23 cellular contexts compared by ENCODE assay signal in genomic region chr12:99609455-99610181, GRCh38. TPM values are rescaled to one million over a fixed set of nuclear protein-coding genes. Genes with fewer than 3 reads are reported as not detected.
DNase-seq lines count a peak whose midpoint lies in the region; ATAC-seq, FAIRE-seq and TF ChIP-seq lines count a peak whose summit lies in the region.
"Had no signal": no experiment of that assay in that cellular context is flagged by ENCODE, and none has a peak within 500 bp of the region (broad histone marks: within the 10 kb centered on the region; RNA-seq: fewer than 3 reads in every experiment).

No MANE protein-coding gene starts in this region.

- no peak for TF ChIP-seq RAD21 in H1 (IDR thresholded peaks at IDR 0.05 in 1 of 2, conservative IDR thresholded peaks at IDR 0.05 in 1 of 2; ENCODE audit: low read depth in 2 of 2, low read length in 2 of 2)

- no peak overlapping the region for H2BK120ac ChIP-seq in H1 (replicated peaks; ENCODE audit: low read depth, low read length)

- H3K36me3 ChIP-seq in BLaER1 treated with 17β-estradiol and CSF1 and Interleukin-3, amounts not matched to agents 10 nM and 100 nM, result peaks cover 0 to 56% (median 13%) of the 10 kb centered on the region in 11 experiments; a peak in 13 of 22 replicates
- no peaks in the 10 kb centered on the region for H3K36me3 ChIP-seq in HUES48 (ENCODE audit: control insufficient read depth, insufficient read depth, low read length)
- H3K36me3 ChIP-seq in H1 (ENCODE audit: control insufficient read depth in 2 of 4, insufficient read depth in 4 of 4, low read length in 3 of 4), result no peaks in the 10 kb centered on the region
- H3K36me3 ChIP-seq: BE2C, SJSA1 had no signal

- POLR2A ChIA-PET in H1 (lab: Charles Lee; ENCODE audit: partially characterized antibody), result no interaction called here
- POLR2A ChIA-PET in GM10248 (lab: Yijun Ruan, JAX), result no interaction called here

- H3K56ac ChIP-seq in H1 (replicated peaks; ENCODE audit: insufficient read length, low read depth, low read length), result no peak overlapping the region

- H3K4me2 ChIP-seq in BLaER1 treated with 17β-estradiol and CSF1 and Interleukin-3, amounts not matched to agents 10 nM and 100 nM, result peak overlapping the region in 8 of 11 experiments; percentile 13 to 62 (median 52); a peak in 15 of 22 replicates
- H3K4me2 ChIP-seq in H1 (ENCODE audit: insufficient read depth in 1 of 2, low read depth in 2 of 2, low read length in 2 of 2), result peak overlapping the region; percentile 29 to 33; a peak in 3 of 4 replicates
- H3K4me2 ChIP-seq: PC-9 had no signal

- TF ChIP-seq POLR2A in H1 (IDR thresholded peaks at IDR 0.05; ENCODE audit: control extremely low read depth in 1 of 2, low read depth in 2 of 2, low read length in 2 of 2), result no peak

- WGBS in H1 (ENCODE audit: extremely low coverage in 1 of 2, insufficient coverage in 1 of 2, insufficient read length in 1 of 2, insufficient replicate concordance in 2 of 2, low coverage in 1 of 2, low lambda C conversion rate in 2 of 2, missing lambda C conversion rate in 1 of 2), 2 experiments, result 44% methylated on average over 7 of the region's 7 CpGs; no CpG with 5 or more reads in 1 of the 2 experiments

- no peak for TF ChIP-seq EP300 in H1 (IDR thresholded peaks at IDR 0.05; ENCODE audit: borderline replicate concordance in 1 of 2, low read depth in 2 of 2, low read length in 2 of 2)

- no peak for DNase-seq in H1 (ENCODE audit: low read depth in 1 of 2, low spot score in 2 of 2)
- DNase-seq in iPS-NIHi11 (ENCODE audit: low spot score), result peak; percentile 28
- no peak for DNase-seq in left colon
- DNase-seq in NCI-H1694 (lab: John Stamatoyannopoulos, UW), result no peak
- no peak for DNase-seq in GM10248 (ENCODE audit: extremely low spot score)
- DNase-seq: 8988T; BE2C; Calu3; CD4-positive, alpha-beta memory T cell; DMS53; EL; HCEC 1CT; KG1; NCI-H187 treated with DMSO at 0.1 percent for 48 hours; NCI-H2227 treated with DMSO at 0.1 percent for 48 hours; NCI-H510A treated with DMSO at 0.1 percent for 48 hours; NCI-H82; PC-9 had no signal

- H3K23ac ChIP-seq in H1 (ENCODE audit: insufficient read length), result no peak overlapping the region

- peak overlapping the region in 6 of 11 experiments; percentile 6 to 61 (median 42); a peak in 9 of 22 replicates for H3K27ac ChIP-seq in BLaER1 treated with 17β-estradiol and CSF1 and Interleukin-3, amounts not matched to agents 10 nM and 100 nM
- H3K27ac ChIP-seq in HUES48 (ENCODE audit: low read depth, low read length) (peak overlapping the region; percentile 51), H1 (ENCODE audit: low read depth, low read length) (no peak overlapping the region)
- H3K27ac ChIP-seq: PC-9, SJSA1 had no signal

- H3K9me3 ChIP-seq in BLaER1 treated with 17β-estradiol and CSF1 and Interleukin-3, amounts not matched to agents 10 nM and 100 nM (replicated peaks in 1 of 11), result peaks cover 0 to 77% (median 36%) of the 10 kb centered on the region in 11 experiments; a peak in 17 of 22 replicates
- H3K9me3 ChIP-seq in HUES48 (ENCODE audit: control insufficient read depth, insufficient read depth, low read length) (no peaks in the 10 kb centered on the region), H1 (ENCODE audit: insufficient read depth in 2 of 2, low read depth in 1 of 2, low read length in 1 of 2) (no peaks in the 10 kb centered on the region)
- H3K9me3 ChIP-seq: BE2C, SJSA1 had no signal

- no peak overlapping the region for H2BK5ac ChIP-seq in H1 (ENCODE audit: low read depth, low read length)

- H3K23me2 ChIP-seq in H1 (ENCODE audit: low read depth, low read length), result no peaks in the 10 kb centered on the region; the same call in 1 of the 2 replicates

- H3K18ac ChIP-seq in H1 (ENCODE audit: extremely low read depth, low read length), result no peak overlapping the region; the same call in 1 of the 2 replicates

- no peak overlapping the region; the same call in 1 of the 2 replicates for H2BK12ac ChIP-seq in H1 (ENCODE audit: low read depth, low read length)

- H3K4me1 ChIP-seq in BLaER1 treated with 17β-estradiol and CSF1 and Interleukin-3, amounts not matched to agents 10 nM and 100 nM, result peaks cover 0 to 62% (median 30%) of the 10 kb centered on the region in 10 experiments; a peak in 15 of 20 replicates
- peaks cover 41% of the 10 kb centered on the region for H3K4me1 ChIP-seq in HUES48 (ENCODE audit: control insufficient read depth, insufficient read depth, low read length)
- H3K4me1 ChIP-seq in H1 (replicated peaks in 1 of 4; ENCODE audit: control insufficient read depth in 3 of 4, insufficient read depth in 4 of 4, low read length in 3 of 4), result peaks cover 0 to 13% (median 4%) of the 10 kb centered on the region in 4 experiments; a peak in 5 of 7 replicates
- H3K4me1 ChIP-seq: BE2C, SJSA1 had no signal

- no peak overlapping the region for H3K4ac ChIP-seq in H1 (replicated peaks; ENCODE audit: insufficient read length, low read depth, low read length)

- H2AFZ ChIP-seq in H1 (ENCODE audit: low read length), result no peak overlapping the region
- H2AFZ ChIP-seq: PC-9 had no signal

- H4K5ac ChIP-seq in H1 (ENCODE audit: insufficient read length, low read depth, low read length), result no peak overlapping the region

- H4K8ac ChIP-seq in H1 (ENCODE audit: extremely low read depth, insufficient read depth, low read length), result no peak overlapping the region

- no peak overlapping the region for H2BK15ac ChIP-seq in H1 (ENCODE audit: low read length)

- no peak overlapping the region for H3K14ac ChIP-seq in H1 (ENCODE audit: insufficient read length)

- H3K4me3 ChIP-seq in BLaER1 treated with 17β-estradiol and CSF1 and Interleukin-3, amounts not matched to agents 10 nM and 100 nM, result no peak overlapping the region
- H3K4me3 ChIP-seq in HUES48 (ENCODE audit: low read depth, low read length) (no peak overlapping the region), H1 (ENCODE audit: extremely low read depth in 1 of 4, insufficient read depth in 2 of 4, low read depth in 3 of 4, low read length in 4 of 4) (peak overlapping the region in 1 of 4 experiments; percentile 12; a peak in 1 of 8 replicates)
- H3K4me3 ChIP-seq: PC-9, SJSA1 had no signal

- H4K91ac ChIP-seq in H1 (replicated peaks; ENCODE audit: insufficient read length, low read length), result no peak overlapping the region

- peak overlapping the region in 1 of 11 experiments; percentile 4; a peak in 1 of 22 replicates for H3K9ac ChIP-seq in BLaER1 treated with 17β-estradiol and CSF1 and Interleukin-3, amounts not matched to agents 10 nM and 100 nM
- no peak overlapping the region for H3K9ac ChIP-seq in HUES48 (ENCODE audit: low read depth, low read length)
- H3K9ac ChIP-seq in H1 (replicated peaks in 1 of 4; ENCODE audit: extremely low read depth in 1 of 4, low read depth in 3 of 4, low read length in 3 of 4), result no peak overlapping the region

- no peaks in the 10 kb centered on the region for H3K79me2 ChIP-seq in H1 (ENCODE audit: control insufficient read depth in 1 of 2, insufficient read depth in 2 of 2, low read length in 2 of 2)

- H2BK20ac ChIP-seq in H1 (ENCODE audit: low read length), result no peak overlapping the region

- CTCF ChIA-PET in H1 (lab: Charles Lee; ENCODE audit: partially characterized antibody) (interaction anchor here (1.2 kb wide), 1 partner anchor 11 kb away, joined by 6 read pairs; no protein-coding TSS in a partner anchor), GM10248 (lab: Yijun Ruan, JAX) (no interaction called here)

- intact Hi-C loops in left colon (cut with DNase I, micrococcal nuclease), result no loop called here

- no peak overlapping the region for H2AK5ac ChIP-seq in H1 (ENCODE audit: low read depth, low read length)

- H3K79me1 ChIP-seq in H1 (ENCODE audit: low read depth, low read length), result no peaks in the 10 kb centered on the region

- FAIRE-seq in H1 (lab: Jason Lieb, UNC), result peak; percentile 84
- FAIRE-seq: HepG2 had no signal

- ATAC-seq in HG03565 (IDR thresholded peaks at IDR 0.05; ENCODE audit: unreplicated experiment) (no peak), left colon (no peak)
- ATAC-seq: HepG2 had no signal

- no peaks in the 10 kb centered on the region for H3K27me3 ChIP-seq in BLaER1 treated with 17β-estradiol and CSF1 and Interleukin-3, amounts not matched to agents 10 nM and 100 nM
- H3K27me3 ChIP-seq in HUES48 (ENCODE audit: control insufficient read depth, insufficient read depth, low read length) (peaks cover 18% of the 10 kb centered on the region; the same call in 1 of the 2 replicates), H1 (replicated peaks in 1 of 4; ENCODE audit: control insufficient read depth in 3 of 4, extremely low read depth in 1 of 4, insufficient read depth in 3 of 4, low read length in 3 of 4) (peaks cover 0 to 4% (median 0%) of the 10 kb centered on the region in 4 experiments; a peak in 2 of 7 replicates)
- H3K27me3 ChIP-seq: BE2C, SJSA1 had no signal

- H4K20me1 ChIP-seq in BLaER1 treated with 17β-estradiol and CSF1 and Interleukin-3, amounts not matched to agents 10 nM and 100 nM, result no peaks in the 10 kb centered on the region
- H4K20me1 ChIP-seq in H1 (replicated peaks in 1 of 2; ENCODE audit: control insufficient read depth in 1 of 2, insufficient read depth in 2 of 2, low read length in 2 of 2), result no peaks in the 10 kb centered on the region

- no peak for TF ChIP-seq CTCF in H1 (IDR thresholded peaks at IDR 0.05; ENCODE audit: control extremely low read depth in 1 of 3, insufficient read depth in 1 of 3, low read depth in 1 of 3, low read length in 3 of 3)
- no peak for TF ChIP-seq CTCF in GM10248 (IDR thresholded peaks at IDR 0.05; ENCODE audit: control extremely low read depth, extremely low read depth, low read depth, missing control alignments)

TF ChIP-seq in H1, 55 proteins besides CTCF, POLR2A, EP300 and RAD21 (continues in another document):
- TF ChIP-seq CREB1 (IDR thresholded peaks at IDR 0.05), result no peak
- TF ChIP-seq SIRT6 (IDR thresholded peaks at IDR 0.05; ENCODE audit: low read length), result no peak
- TF ChIP-seq ASH2L (IDR thresholded peaks at IDR 0.05; ENCODE audit: low read length), result no peak
- no peak for TF ChIP-seq RBBP5 (IDR thresholded peaks at IDR 0.05; ENCODE audit: borderline replicate concordance, low read depth, low read length)
- no peak for TF ChIP-seq BACH1 (IDR thresholded peaks at IDR 0.05; ENCODE audit: low read length)

RNA-seq across cellular contexts. Expression of gene GARIN6, which starts 37.9 kb away (rescaled TPM):
- not detected in 2 replicates for total RNA-seq in H1 (2021; fragmentation: NEBNext Ultra II Directional; extraction: Animal tissue kit (Norgen Biotek cat#: 25700))
- not detected in 2 replicates for polyA plus RNA-seq in H1 (2011; rRNA removed)
- polyA plus RNA-seq in H1 (2011; cell fraction: cytosol; rRNA removed), result not detected
- polyA plus RNA-seq in H1 (2011; cell fraction: nucleus; rRNA removed), result not detected
- not detected in 4 replicates for polyA plus RNA-seq in H1 (2012, experiment 1 of 2)
- polyA plus RNA-seq in H1 (2012, experiment 2 of 2), result not detected
- polyA plus RNA-seq in H1 (2013, experiment 1 of 2), result not detected
- polyA plus RNA-seq in H1 (2013, experiment 2 of 2), result not detected
- not detected in 2 replicates for polyA minus RNA-seq in H1 (2011; rRNA and poly(A)+ RNA removed)
- not detected for polyA minus RNA-seq in H1 (2011; cell fraction: cytosol; rRNA and poly(A)+ RNA removed)
- not detected for polyA minus RNA-seq in H1 (2011; cell fraction: nucleus; rRNA and poly(A)+ RNA removed)
- total RNA-seq in left colon, result not detected
- total RNA-seq: Calu3; CD4-positive, alpha-beta memory T cell; HepG2; PC-9; SJSA1 had no signal
- polyA plus RNA-seq: CD4-positive, alpha-beta memory T cell; HepG2 had no signal
